8 cellular contexts compared by ENCODE assay signal in genomic region chr17:28811594-28812135, GRCh38. TPM values are rescaled to one million over a fixed set of nuclear protein-coding genes. Genes with fewer than 3 reads are reported as not detected.
DNase-seq lines count a peak whose midpoint lies in the region; ATAC-seq and TF ChIP-seq lines count a peak whose summit lies in the region.

No MANE protein-coding gene starts in this region.

- H3K9me3 ChIP-seq in SU-DHL-6 (ENCODE audit: insufficient read depth, low read length) = no peaks in the 10 kb centered on the region

- H3K79me2 ChIP-seq in SU-DHL-6 (ENCODE audit: insufficient read depth, low read length) = peaks cover 80% of the 10 kb centered on the region

- H3K36me3 ChIP-seq in SU-DHL-6 (ENCODE audit: low read length) = no peaks in the 10 kb centered on the region

- no peaks in the 10 kb centered on the region for H3K27me3 Mint-ChIP-seq in nephron progenitor cell (ENCODE audit: low read depth, poor library complexity)

- peak overlapping the region; percentile 63 for H3K27ac ChIP-seq in SU-DHL-6 (ENCODE audit: low read depth, low read length)

- DNase-seq in Daoy (ENCODE audit: low read depth) = peak; percentile 27
- DNase-seq in nephron progenitor cell = no peak
- DNase-seq in NCI-H2081 treated with DMSO at 0.1 percent for 48 hours (lab: John Stamatoyannopoulos, UW) = no peak

- no peaks in the 10 kb centered on the region for H3K36me3 Mint-ChIP-seq in nephron progenitor cell (ENCODE audit: low read depth)

- no peak overlapping the region for H3K27ac Mint-ChIP-seq in nephron progenitor cell

- no peaks in the 10 kb centered on the region for H3K9me3 Mint-ChIP-seq in nephron progenitor cell

- peak overlapping the region; percentile 75 for H3K9ac ChIP-seq in SU-DHL-6 (ENCODE audit: low read length)

- no peaks in the 10 kb centered on the region for H3K27me3 ChIP-seq in SU-DHL-6 (ENCODE audit: low read length)

- peak overlapping the region; percentile 91 for H3K4me3 Mint-ChIP-seq in nephron progenitor cell

- peak overlapping the region; percentile 68 for H2AFZ ChIP-seq in SU-DHL-6 (ENCODE audit: low read depth, low read length, severe bottlenecking)

- peak overlapping the region; percentile 87 for H3K4me2 ChIP-seq in SU-DHL-6 (ENCODE audit: low read depth, low read length, poor library complexity, severe bottlenecking)

- peaks cover 46% of the 10 kb centered on the region for H3K4me1 Mint-ChIP-seq in nephron progenitor cell

- TF ChIP-seq CTCF in SU-DHL-6 (IDR thresholded peaks at IDR 0.05; ENCODE audit: insufficient read depth, low read length, poor library complexity, severe bottlenecking) (no peak), nephron progenitor cell (IDR thresholded peaks at IDR 0.05) (no peak)

- no peaks in the 10 kb centered on the region for H3K9me2 ChIP-seq in SU-DHL-6 (replicated peaks; ENCODE audit: insufficient read depth, low read length)

- ATAC-seq in HG02678 (IDR thresholded peaks at IDR 0.05; ENCODE audit: unreplicated experiment) (peak; percentile 3), esophagus mucosa (peak; percentile 12), GM21576 (IDR thresholded peaks at IDR 0.05; ENCODE audit: unreplicated experiment) (no peak), GM21381 (IDR thresholded peaks at IDR 0.05; ENCODE audit: unreplicated experiment) (no peak)

- H3F3A ChIP-seq in SU-DHL-6 (ENCODE audit: insufficient read depth) = peaks cover 21% of the 10 kb centered on the region; the same call in 1 of the 2 replicates

- peak overlapping the region; percentile 76 for H3K4me3 ChIP-seq in SU-DHL-6 (ENCODE audit: insufficient read depth, low read length, poor library complexity, severe bottlenecking)

- 0 out of 2 replicates have a peak, but pooled peaks cover 4% of the 10 kb centered on the region for H4K20me1 ChIP-seq in SU-DHL-6 (ENCODE audit: low read depth, low read length)

RNA-seq across cellular contexts. Expression of gene FAM222B, which starts 30.9 kb away (rescaled TPM):
- total RNA-seq in Daoy (2014; rRNA removed; shearing (Covaris generic)) = 2.3 and 3.1 TPM in 2 replicates
- 12.2 TPM for total RNA-seq in esophagus mucosa

RNA-seq across cellular contexts. Expression of gene ERAL1, which starts 43.2 kb away (rescaled TPM):
- total RNA-seq in Daoy (2014; rRNA removed; shearing (Covaris generic)) = 26.4 and 38.4 TPM in 2 replicates
- 31.7 TPM for total RNA-seq in esophagus mucosa

Comparison
In these comparisons a context has a peak if more than half of its experiments do, and no peak if none do; other contexts are left out.
1. ATAC-seq: peak in HG02678 (single experiment) and esophagus mucosa (single experiment); none in GM21576 (single experiment) and GM21381 (single experiment).